ENCODE assay signal across 3 cellular contexts in genomic region chr17:41907633-41908539, GRCh38.
TF ChIP-seq lines count a peak whose summit lies in the region.

No MANE protein-coding gene starts in this region.

TF ChIP-seq in A549, 52 proteins besides CTCF, POLR2A, EP300 and RAD21:
- TF ChIP-seq RCOR1 (IDR thresholded peaks at IDR 0.05; ENCODE audit: low read depth, low read length): no peak
- TF ChIP-seq GATA3 (IDR thresholded peaks at IDR 0.05; ENCODE audit: borderline replicate concordance): peak; percentile 78; the same call in 1 of the 2 replicates
- TF ChIP-seq BHLHE40 (IDR thresholded peaks at IDR 0.05; ENCODE audit: low read depth, low read length): peak; percentile 5; the same call in 1 of the 2 replicates
- TF ChIP-seq RFX5 (IDR thresholded peaks at IDR 0.05): 0 out of 2 replicates have a peak, but pooled peaks have one; percentile 46
- peak; percentile 96 for TF ChIP-seq MAX (IDR thresholded peaks at IDR 0.05)
- peak; percentile 44; the same call in 1 of the 2 replicates for TF ChIP-seq FOSL2 (IDR thresholded peaks at IDR 0.05)
- peak; percentile 78 for TF ChIP-seq FOSL2 (CRISPR knock-in tag; IDR thresholded peaks at IDR 0.05)
- TF ChIP-seq EHMT2 (IDR thresholded peaks at IDR 0.05; ENCODE audit: low read depth): no peak
- TF ChIP-seq SMC3 (IDR thresholded peaks at IDR 0.05): peak; percentile 48
- peak; percentile 14; the same call in 1 of the 2 replicates for TF ChIP-seq PBX3 (IDR thresholded peaks at IDR 0.05)
- TF ChIP-seq FOSB (CRISPR knock-in tag; IDR thresholded peaks at IDR 0.05): peak; percentile 17; the same call in 1 of the 2 replicates
- TF ChIP-seq HOXB5 (CRISPR knock-in tag; IDR thresholded peaks at IDR 0.05): no peak; the same call in 1 of the 2 replicates
- TF ChIP-seq JUNB (IDR thresholded peaks at IDR 0.05): peak; percentile 68
- TF ChIP-seq HOXA7 (CRISPR knock-in tag; IDR thresholded peaks at IDR 0.05): peak; percentile 67; the same call in 1 of the 2 replicates
- no peak for TF ChIP-seq PHF8 (IDR thresholded peaks at IDR 0.05; ENCODE audit: borderline replicate concordance, low read depth)
- TF ChIP-seq SREBF2 (IDR thresholded peaks at IDR 0.05): no peak
- no peak for TF ChIP-seq ESRRA (IDR thresholded peaks at IDR 0.05; ENCODE audit: borderline replicate concordance, low read length)
- no peak for TF ChIP-seq MYC (IDR thresholded peaks at IDR 0.05; ENCODE audit: borderline replicate concordance, low read length)
- TF ChIP-seq JUN (IDR thresholded peaks at IDR 0.05): peak; percentile 82 to 84; a peak in 4 of 5 replicates
- peak in 1 of 2 experiments; percentile 73; a peak in 2 of 4 replicates for TF ChIP-seq CEBPB (IDR thresholded peaks at IDR 0.05)
- 0 out of 2 replicates have a peak, but pooled peaks have one; percentile 46 for TF ChIP-seq HOXB13 (CRISPR knock-in tag; IDR thresholded peaks at IDR 0.05; ENCODE audit: low read depth)
- TF ChIP-seq CBX8 (IDR thresholded peaks at IDR 0.05): no peak
- TF ChIP-seq E2F6 (IDR thresholded peaks at IDR 0.05; ENCODE audit: borderline replicate concordance, low read depth): peak; percentile 45; the same call in 1 of the 2 replicates

TF ChIP-seq in K562, 482 proteins besides CTCF, POLR2A, EP300 and RAD21:
- TF ChIP-seq ZNF707 (CRISPR knock-in tag; conservative IDR thresholded peaks at IDR 0.05) (no peak), RFX1 (IDR thresholded peaks at IDR 0.05) (peak; percentile 44), POLR2AphosphoS5 (IDR thresholded peaks at IDR 0.05; ENCODE audit: control insufficient read depth, insufficient read depth, low read depth, low read length) (0 out of 2 replicates have a peak, but pooled peaks have one; percentile 5), GABPA (tag; conservative IDR thresholded peaks at IDR 0.05; ENCODE audit: low read depth) (no peak), ELF2 (CRISPR knock-in tag; IDR thresholded peaks at IDR 0.05) (no peak), HEY1 (CRISPR knock-in tag; IDR thresholded peaks at IDR 0.05; ENCODE audit: borderline replicate concordance) (no peak)

TF ChIP-seq in liver, 16 proteins besides CTCF, POLR2A, EP300 and RAD21:
- peak; percentile 35 for TF ChIP-seq SP1 (IDR thresholded peaks at IDR 0.05)
- TF ChIP-seq GABPA (IDR thresholded peaks at IDR 0.05 in 1 of 2, conservative IDR thresholded peaks at IDR 0.05 in 1 of 2): no peak
- TF ChIP-seq HNF4A (conservative IDR thresholded peaks at IDR 0.05): peak; percentile 53 to 72
- TF ChIP-seq HNF4G (IDR thresholded peaks at IDR 0.05): no peak
- TF ChIP-seq ZBTB33 (IDR thresholded peaks at IDR 0.05): no peak
- TF ChIP-seq JUND (IDR thresholded peaks at IDR 0.05): peak in 1 of 2 donors; percentile 14
- peak; percentile 54 to 72 for TF ChIP-seq RXRA (IDR thresholded peaks at IDR 0.05)
TF ChIP-seq in liver: peak in this region for 4.
